Comparison of ENCODE assay signal across 14 cellular contexts in genomic region chr12:108727868-108728735, GRCh38. TPM values are rescaled to one million over a fixed set of nuclear protein-coding genes. Genes with fewer than 3 reads are reported as not detected.
DNase-seq lines count a peak whose midpoint lies in the region; ATAC-seq and TF ChIP-seq lines count a peak whose summit lies in the region.
"Had no signal": no experiment of that assay in that cellular context is flagged by ENCODE, and none has a peak within 500 bp of the region (broad histone marks: within the 10 kb centered on the region; RNA-seq: fewer than 3 reads in every experiment).

No MANE protein-coding gene starts in this region.

- no peaks in the 10 kb centered on the region for H3K27me3 ChIP-seq in left ventricle myocardium inferior (ENCODE audit: low read depth)
- H3K27me3 ChIP-seq in endocrine pancreas (ENCODE audit: control insufficient read depth, insufficient read depth, low read length), result no peaks in the 10 kb centered on the region

- TF ChIP-seq CTCF in left ventricle myocardium inferior (IDR thresholded peaks at IDR 0.05; ENCODE audit: borderline replicate concordance), result no peak

- ATAC-seq in left ventricle myocardium superior (no peak), HG03196 (IDR thresholded peaks at IDR 0.05; ENCODE audit: unreplicated experiment) (no peak)
- no peak for ATAC-seq in natural killer cell treated with Interleukin-12 subunit alpha and Interleukin-12 subunit beta and Interleukin-15 and Interleukin-18, amount 100 ng/mL, for 72 hours
- ATAC-seq: naive thymus-derived CD8-positive, alpha-beta T cell had no signal

- H3K9me3 Mint-ChIP-seq in natural killer cell treated with Interleukin-12 subunit alpha and Interleukin-12 subunit beta and Interleukin-15 and Interleukin-18, amount 100 ng/mL, for 72 hours, result no peaks in the 10 kb centered on the region
- H3K9me3 Mint-ChIP-seq: naive thymus-derived CD8-positive, alpha-beta T cell had no signal

- H3K4me3 ChIP-seq in left ventricle myocardium inferior, result peak overlapping the region; percentile 90
- H3K4me3 ChIP-seq in endocrine pancreas (ENCODE audit: control insufficient read depth, insufficient read depth, low read length), result peak overlapping the region; percentile 95

- intact Hi-C loops in left ventricle myocardium inferior (cut with micrococcal nuclease), result loop anchor here (5.0 kb wide), 1 partner anchor 36 kb away; no protein-coding TSS in a partner anchor
- intact Hi-C loops in left ventricle myocardium superior (cut with micrococcal nuclease), result loop anchor here (5.0 kb wide), 1 partner anchor 36 kb away; no protein-coding TSS in a partner anchor

- peaks cover 52 to 67% of the 10 kb centered on the region in 2 donors for H3K4me1 Mint-ChIP-seq in natural killer cell treated with Interleukin-12 subunit alpha and Interleukin-12 subunit beta and Interleukin-15 and Interleukin-18, amount 100 ng/mL, for 72 hours (ENCODE audit: low read depth in 2 of 2)

- H3K9me3 ChIP-seq in left ventricle myocardium inferior (replicated peaks), result no peaks in the 10 kb centered on the region
- no peaks in the 10 kb centered on the region for H3K9me3 ChIP-seq in endocrine pancreas (ENCODE audit: control insufficient read depth, low read length)

- H3K4me1 ChIP-seq in left ventricle myocardium inferior (peaks cover 90% of the 10 kb centered on the region), endocrine pancreas (ENCODE audit: control insufficient read depth, insufficient read depth, low read length) (peaks cover 7% of the 10 kb centered on the region)

- H3K36me3 ChIP-seq in left ventricle myocardium inferior, result no peaks in the 10 kb centered on the region
- no peaks in the 10 kb centered on the region for H3K36me3 ChIP-seq in endocrine pancreas (ENCODE audit: control insufficient read depth, insufficient read depth, low read length)

- peak overlapping the region; percentile 12 for H3K4me3 Mint-ChIP-seq in natural killer cell treated with Interleukin-12 subunit alpha and Interleukin-12 subunit beta and Interleukin-15 and Interleukin-18, amount 100 ng/mL, for 72 hours

- H3K36me3 Mint-ChIP-seq in natural killer cell treated with Interleukin-12 subunit alpha and Interleukin-12 subunit beta and Interleukin-15 and Interleukin-18, amount 100 ng/mL, for 72 hours, result no peaks in the 10 kb centered on the region
- H3K36me3 Mint-ChIP-seq: naive thymus-derived CD8-positive, alpha-beta T cell had no signal

- no peaks in the 10 kb centered on the region for H3K27me3 Mint-ChIP-seq in natural killer cell treated with Interleukin-12 subunit alpha and Interleukin-12 subunit beta and Interleukin-15 and Interleukin-18, amount 100 ng/mL, for 72 hours
- H3K27me3 Mint-ChIP-seq: naive thymus-derived CD8-positive, alpha-beta T cell had no signal

- no peak overlapping the region for H3K9ac ChIP-seq in endocrine pancreas (ENCODE audit: control insufficient read depth, insufficient read depth, low read length)

- no peak overlapping the region for H3K27ac Mint-ChIP-seq in natural killer cell treated with Interleukin-12 subunit alpha and Interleukin-12 subunit beta and Interleukin-15 and Interleukin-18, amount 100 ng/mL, for 72 hours

- H3K27ac ChIP-seq in left ventricle myocardium inferior (replicated peaks), result peak overlapping the region; percentile 97

- DNase-seq in left ventricle myocardium inferior, result no peak
- no peak for DNase-seq in left ventricle myocardium superior
- no peak for DNase-seq in natural killer cell treated with Interleukin-12 subunit alpha and Interleukin-12 subunit beta and Interleukin-15 and Interleukin-18, amount 100 ng/mL, for 72 hours (ENCODE audit: low spot score)
- no peak for DNase-seq in activated CD8-positive, alpha-beta memory T cell treated with anti-CD3 and anti-CD28 coated beads for 24 hours
- DNase-seq in cerebellar cortex (ENCODE audit: low spot score), result no peak
- no peak for DNase-seq in germinal center (ENCODE audit: low spot score)
- DNase-seq: activated CD4-positive, CD25-positive, alpha-beta regulatory T cell treated with anti-CD3 and anti-CD28 coated beads, Interleukin-2, amount 50 U/mL, for 72 hours; activated gamma-delta T cell treated with Interleukin-2 at 50 U/mL for 16 hours; Karpas-422; naive thymus-derived CD8-positive, alpha-beta T cell; SHP77 treated with DMSO at 0.1 percent for 48 hours; stimulated activated CD4-positive, alpha-beta T cell treated with anti-CD3 and anti-CD28 coated beads, Interleukin-4, amount 100 ng/mL, for 4 hours had no signal

RNA-seq across cellular contexts. Expression of gene CORO1C, which starts 3.2 kb away (rescaled TPM):
- 59.6 TPM for total RNA-seq in left ventricle myocardium inferior
- 68.0 TPM for total RNA-seq in left ventricle myocardium superior
- total RNA-seq in natural killer cell treated with Interleukin-12 subunit alpha and Interleukin-12 subunit beta and Interleukin-15 and Interleukin-18, amount 100 ng/mL, for 72 hours, result 10 to 100 TPM; 68.9 to 69.5 TPM
